20 cellular contexts compared by ENCODE assay signal in the genomic region with DNA sequence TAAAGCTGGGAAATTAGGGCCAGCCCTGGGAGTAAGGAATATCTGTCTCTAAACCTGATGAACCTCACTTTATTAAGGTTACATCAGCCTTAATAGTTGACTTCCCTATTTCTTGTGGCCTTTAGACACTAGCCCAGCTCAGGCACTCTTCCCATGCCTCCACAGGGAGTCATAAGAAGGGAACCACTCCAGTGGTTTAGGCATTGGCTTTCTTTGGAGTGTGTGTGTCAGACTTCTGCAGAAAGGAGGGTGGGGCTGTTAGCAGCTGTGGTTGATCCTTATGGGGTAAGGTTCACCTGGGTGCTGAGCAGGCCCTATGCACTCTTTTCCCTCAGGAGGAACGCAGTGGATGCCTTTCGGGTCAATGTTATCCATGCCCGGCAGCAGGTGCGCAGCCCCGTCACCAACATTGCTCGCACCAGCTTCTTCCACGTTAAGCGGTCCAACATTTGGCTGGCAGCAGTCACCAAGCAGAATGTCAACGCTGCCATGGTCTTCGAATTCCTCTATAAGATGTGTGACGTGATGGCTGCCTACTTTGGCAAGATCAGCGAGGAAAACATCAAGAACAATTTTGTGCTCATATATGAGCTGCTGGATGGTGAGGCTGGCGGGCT. TPM values are rescaled to one million over a fixed set of nuclear protein-coding genes. Genes with fewer than 3 reads are reported as not detected.
DNase-seq lines count a peak whose midpoint lies in the region; ATAC-seq lines count a peak whose summit lies in the region.
"Had no signal": no experiment of that assay in that cellular context is flagged by ENCODE, and none has a peak within 500 bp of the region (broad histone marks: within the 10 kb centered on the region; RNA-seq: fewer than 3 reads in every experiment).

No MANE protein-coding gene starts in this region.

- DNase-seq in activated naive CD4-positive, alpha-beta T cell treated with anti-CD3 and anti-CD28 coated beads, Interleukin-2, amount 50 U/mL, for 72 hours (ENCODE audit: low spot score in 2 of 2), result no peak
- no peak for DNase-seq in activated naive CD4-positive, alpha-beta T cell treated with Interleukin-2 at 50 U/mL for 16 hours
- peak; percentile 23 for DNase-seq in iris pigment epithelial cell (ENCODE audit: low read depth)
- DNase-seq in NCI-H345 (lab: John Stamatoyannopoulos, UW), result no peak
- no peak for DNase-seq in Kasumi-1 (lab: John Stamatoyannopoulos, UW)
- DNase-seq in NCI-H1048 (lab: John Stamatoyannopoulos, UW), result no peak
- DNase-seq: ACHN; activated CD4-positive, alpha-beta T cell treated with anti-CD3 and anti-CD28 coated beads for 1 hour; activated naive CD8-positive, alpha-beta T cell treated with anti-CD3 and anti-CD28 coated beads, Interleukin-2, amount 50 U/mL, for 24 hours; caudate nucleus; effector memory CD8-positive, alpha-beta T cell; left ventricle myocardium superior; NCI-H146; NCI-H226; stimulated activated CD4-positive, alpha-beta T cell treated with anti-CD3 and anti-CD28 coated beads, Interleukin-12 subunit alpha, Interleukin-12 subunit beta, amount 100 ng/mL, for 4 hours; T-helper 2 cell had no signal

- peak overlapping the region; percentile 3 to 66 for H3K27ac Mint-ChIP-seq in activated naive CD4-positive, alpha-beta T cell treated with anti-CD3 and anti-CD28 coated beads, Interleukin-2, amount 50 U/mL, for 72 hours
- H3K27ac Mint-ChIP-seq: activated naive CD8-positive, alpha-beta T cell treated with anti-CD3 and anti-CD28 coated beads, Interleukin-2, amount 50 U/mL, for 24 hours; stimulated activated naive CD8-positive, alpha-beta T cell treated with anti-CD3 and anti-CD28 coated beads, Interleukin-15, Interleukin-2, amounts not matched to agents 100 ng/mL and 50 ng/mL, for 24 hours had no signal

- H3K9me3 Mint-ChIP-seq in activated naive CD4-positive, alpha-beta T cell treated with anti-CD3 and anti-CD28 coated beads, Interleukin-2, amount 50 U/mL, for 72 hours, result no peaks in the 10 kb centered on the region
- H3K9me3 Mint-ChIP-seq: activated naive CD8-positive, alpha-beta T cell treated with anti-CD3 and anti-CD28 coated beads, Interleukin-2, amount 50 U/mL, for 24 hours; effector memory CD8-positive, alpha-beta T cell; GM23338; stimulated activated naive CD8-positive, alpha-beta T cell treated with anti-CD3 and anti-CD28 coated beads, Interleukin-15, Interleukin-2, amounts not matched to agents 100 ng/mL and 50 ng/mL, for 24 hours had no signal

- peaks cover 8 to 27% of the 10 kb centered on the region in 2 donors for H3K36me3 Mint-ChIP-seq in activated naive CD4-positive, alpha-beta T cell treated with anti-CD3 and anti-CD28 coated beads, Interleukin-2, amount 50 U/mL, for 72 hours

- no peak for ATAC-seq in activated naive CD4-positive, alpha-beta T cell treated with anti-CD3 and anti-CD28 coated beads, Interleukin-2, amount 50 U/mL, for 72 hours
- ATAC-seq: activated naive CD8-positive, alpha-beta T cell treated with anti-CD3 and anti-CD28 coated beads, Interleukin-2, amount 50 U/mL, for 24 hours; effector memory CD8-positive, alpha-beta T cell; GM23338; left ventricle myocardium superior; Right ventricle myocardium inferior had no signal

RNA-seq across cellular contexts. Expression of gene AP2M1, which starts 4.0 kb away (rescaled TPM):
- total RNA-seq in activated naive CD4-positive, alpha-beta T cell treated with anti-CD3 and anti-CD28 coated beads, Interleukin-2, amount 50 U/mL, for 72 hours, result 100 to 1,000 TPM; 207 to 288 TPM

RNA-seq across cellular contexts. Expression of gene ABCF3, which starts 7.4 kb away (rescaled TPM):
- 10 to 100 TPM; 76.6 to 81.3 TPM for total RNA-seq in activated naive CD4-positive, alpha-beta T cell treated with anti-CD3 and anti-CD28 coated beads, Interleukin-2, amount 50 U/mL, for 72 hours

RNA-seq across cellular contexts. Expression of gene DVL3, which starts 23.5 kb away (rescaled TPM):
- total RNA-seq in activated naive CD4-positive, alpha-beta T cell treated with anti-CD3 and anti-CD28 coated beads, Interleukin-2, amount 50 U/mL, for 72 hours, result 10 to 100 TPM; 30.1 to 41.7 TPM

RNA-seq across cellular contexts. Expression of gene EIF2B5, which starts 43.5 kb away (rescaled TPM):
- 10 to 100 TPM; 48.6 to 56.1 TPM for total RNA-seq in activated naive CD4-positive, alpha-beta T cell treated with anti-CD3 and anti-CD28 coated beads, Interleukin-2, amount 50 U/mL, for 72 hours

RNA-seq across cellular contexts. Expression of gene VWA5B2, which starts 50.8 kb away (rescaled TPM):
- not detected for total RNA-seq in activated naive CD4-positive, alpha-beta T cell treated with anti-CD3 and anti-CD28 coated beads, Interleukin-2, amount 50 U/mL, for 72 hours
- total RNA-seq: fibroblast of villous mesenchyme, left ventricle myocardium superior, Right ventricle myocardium inferior had no signal
